ENCODE assay signal across 8 cellular contexts in the genomic region with DNA sequence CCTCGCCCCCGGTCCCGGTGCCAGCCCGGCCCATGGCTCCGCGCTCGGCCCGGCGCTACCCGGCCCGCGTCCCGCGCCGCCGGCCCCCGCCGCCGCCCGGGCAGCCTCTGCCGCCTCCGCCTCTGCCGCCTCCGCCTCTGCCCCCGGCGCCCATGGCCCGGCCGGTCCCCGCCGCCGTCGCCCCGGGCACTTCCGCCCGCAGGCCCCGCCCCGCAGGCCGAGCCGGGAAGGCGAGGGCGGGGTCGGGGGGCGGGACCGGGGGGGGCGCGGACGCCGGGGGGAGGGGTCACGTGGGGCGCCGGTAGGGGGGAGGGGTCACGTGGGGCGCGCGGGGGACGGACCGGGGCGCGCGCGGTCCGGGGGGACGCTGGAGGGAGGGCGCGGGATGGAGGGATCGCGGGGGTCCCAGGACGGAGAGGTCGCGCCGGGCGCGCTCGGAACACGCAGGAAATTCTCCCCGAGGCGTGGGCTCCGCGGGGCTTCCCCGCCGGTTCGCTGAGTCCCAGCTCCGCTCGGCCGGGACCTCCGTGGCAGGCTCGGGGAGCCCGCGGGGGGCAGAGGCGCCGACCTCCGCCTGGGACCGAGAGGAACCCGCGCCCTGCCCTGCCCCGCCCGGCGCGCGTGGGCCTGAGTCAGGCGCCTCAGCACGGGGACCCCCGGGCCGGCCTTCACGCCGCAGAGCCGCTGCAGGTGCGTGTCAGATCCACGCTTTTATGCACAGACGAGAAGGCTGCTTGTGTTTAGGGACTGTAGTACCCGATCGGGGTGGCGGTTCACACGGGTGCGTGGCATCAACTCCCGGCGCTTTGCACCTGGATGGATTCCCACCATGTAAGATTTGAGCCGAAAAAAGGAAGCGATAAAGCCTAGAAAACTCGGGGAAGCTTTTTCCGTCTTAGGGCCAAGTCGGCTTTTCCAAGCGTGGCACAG. TPM values are rescaled to one million over a fixed set of nuclear protein-coding genes. Genes with fewer than 3 reads are reported as not detected.
A peak's percentile ranks its signal among the peaks of the same experiment; 100 is the strongest.
DNase-seq lines count a peak whose midpoint lies in the region; ATAC-seq and TF ChIP-seq lines count a peak whose summit lies in the region.

A gene with protein sequence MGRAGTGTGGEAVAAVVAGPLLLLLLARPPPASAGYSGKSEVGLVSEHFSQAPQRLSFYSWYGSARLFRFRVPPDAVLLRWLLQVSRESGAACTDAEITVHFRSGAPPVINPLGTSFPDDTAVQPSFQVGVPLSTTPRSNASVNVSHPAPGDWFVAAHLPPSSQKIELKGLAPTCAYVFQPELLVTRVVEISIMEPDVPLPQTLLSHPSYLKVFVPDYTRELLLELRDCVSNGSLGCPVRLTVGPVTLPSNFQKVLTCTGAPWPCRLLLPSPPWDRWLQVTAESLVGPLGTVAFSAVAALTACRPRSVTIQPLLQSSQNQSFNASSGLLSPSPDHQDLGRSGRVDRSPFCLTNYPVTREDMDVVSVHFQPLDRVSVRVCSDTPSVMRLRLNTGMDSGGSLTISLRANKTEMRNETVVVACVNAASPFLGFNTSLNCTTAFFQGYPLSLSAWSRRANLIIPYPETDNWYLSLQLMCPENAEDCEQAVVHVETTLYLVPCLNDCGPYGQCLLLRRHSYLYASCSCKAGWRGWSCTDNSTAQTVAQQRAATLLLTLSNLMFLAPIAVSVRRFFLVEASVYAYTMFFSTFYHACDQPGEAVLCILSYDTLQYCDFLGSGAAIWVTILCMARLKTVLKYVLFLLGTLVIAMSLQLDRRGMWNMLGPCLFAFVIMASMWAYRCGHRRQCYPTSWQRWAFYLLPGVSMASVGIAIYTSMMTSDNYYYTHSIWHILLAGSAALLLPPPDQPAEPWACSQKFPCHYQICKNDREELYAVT (minus strand): TSS at position 191 of the 930 bp plus-strand sequence. CDS start 157 bp downstream, at position 34.

- peaks cover 17% of the 10 kb centered on the region for H3K4me1 Mint-ChIP-seq in nephron

- peak within 1 kb of the TSS; percentile 77 to 93 (median 92) for H3K4me3 Mint-ChIP-seq in nephron

- no peaks in the 10 kb centered on the region for H3K36me3 Mint-ChIP-seq in nephron (ENCODE audit: low read depth)

- CTCF ChIA-PET in OCI-LY7 (lab: Charles Lee; ENCODE audit: unreplicated experiment), result interaction anchor here (0.6 kb wide), 1 partner anchor 13 kb away, joined by 4 read pairs; no protein-coding TSS in a partner anchor

- H3K27ac ChIP-seq in OCI-LY7 (ENCODE audit: low read depth, low read length, poor library complexity, severe bottlenecking) (peak within 1 kb of the TSS; percentile 89), subcutaneous abdominal adipose tissue (ENCODE audit: low read depth, low read length) (peak within 1 kb of the TSS; percentile 41)

- peaks cover 13% of the 10 kb centered on the region for H3K4me1 ChIP-seq in OCI-LY7 (ENCODE audit: insufficient read depth, low read length, poor library complexity, severe bottlenecking)
- peaks cover 2 to 43% (median 39%) of the 10 kb centered on the region in 5 donors for H3K4me1 ChIP-seq in subcutaneous abdominal adipose tissue (ENCODE audit: control insufficient read depth in 5 of 5, insufficient read depth in 5 of 5, low read length in 5 of 5)

- peak within 1 kb of the TSS; percentile 38 to 84 (median 74) for H3K9ac ChIP-seq in subcutaneous abdominal adipose tissue (ENCODE audit: low read length in 5 of 5)

- no peaks in the 10 kb centered on the region for H4K20me1 ChIP-seq in OCI-LY7 (ENCODE audit: insufficient read depth, low read length)

- intact Hi-C loops in OCI-LY7 (cut with micrococcal nuclease; ENCODE audit: unreplicated experiment), result loop anchor here (2.0 to 5.0 kb wide), 2 partner anchors 19 to 185 kb away; a partner anchor contains a TSS

- POLR2A ChIA-PET in OCI-LY7 (lab: Charles Lee), result interaction anchor here (0.6 to 2.2 kb wide), 4 partner anchors 11 to 356 kb away, joined by 3 to 10 read pairs (median 4); a partner anchor contains a TSS

- no peak for TF ChIP-seq CTCF in OCI-LY7 (conservative IDR thresholded peaks at IDR 0.05; ENCODE audit: low read length)
- no peak for TF ChIP-seq CTCF in fibroblast of the aortic adventitia (IDR thresholded peaks at IDR 0.05; ENCODE audit: insufficient read depth, low read length)
- TF ChIP-seq CTCF in nephron (IDR thresholded peaks at IDR 0.05; ENCODE audit: unreplicated experiment in 3 of 3), result no peak

- DNase-seq in DMS153 treated with DMSO at 0.1 percent for 48 hours (lab: John Stamatoyannopoulos, UW; ENCODE audit: unreplicated experiment) (peak; percentile 20), DMS153 (lab: John Stamatoyannopoulos, UW) (no peak), OCI-LY7 (ENCODE audit: low spot score) (peak; percentile 83), fibroblast of the aortic adventitia (ENCODE audit: low read depth) (peak; percentile 28)
- peak; percentile 53 for DNase-seq in activated T-helper 9 cell treated with anti-CD3 and anti-CD28 coated beads, Interleukin-2, amount 50 U/mL, for 16 hours (ENCODE audit: low read depth)

- 0 out of 2 replicates have a peak, but pooled peaks cover 3% of the 10 kb centered on the region for H3K36me3 ChIP-seq in OCI-LY7 (ENCODE audit: insufficient read depth, low read length)
- peaks cover 0 to 8% (median 4%) of the 10 kb centered on the region in 5 donors for H3K36me3 ChIP-seq in subcutaneous abdominal adipose tissue (ENCODE audit: control insufficient read depth in 5 of 5, insufficient read depth in 5 of 5, low read length in 5 of 5)

- H3K4me3 ChIP-seq in OCI-LY7 (ENCODE audit: low read depth, low read length, poor library complexity, severe bottlenecking), result peak within 1 kb of the TSS; percentile 97
- H3K4me3 ChIP-seq in fibroblast of the aortic adventitia (ENCODE audit: low read depth, low read length), result peak within 1 kb of the TSS; percentile 79
- H3K4me3 ChIP-seq in subcutaneous abdominal adipose tissue (ENCODE audit: low read depth in 1 of 5, low read length in 5 of 5), result peak within 1 kb of the TSS; percentile 75 to 83 (median 81)

- H3K9me3 ChIP-seq in OCI-LY7 (ENCODE audit: low read length) (no peaks in the 10 kb centered on the region), subcutaneous abdominal adipose tissue (ENCODE audit: control insufficient read depth in 5 of 5, low read length in 5 of 5) (no peaks in the 10 kb centered on the region)

- no peak within 1 kb of the TSS for H2AFZ ChIP-seq in OCI-LY7 (ENCODE audit: low read length)

- BruUV-seq in OCI-LY7 (replicated peaks; lab: Mats Ljungman, UMichigan), result no TSS peak

- H3K4me2 ChIP-seq in OCI-LY7 (ENCODE audit: low read length), result peak within 1 kb of the TSS; percentile 90

- peak; percentile 74 for ATAC-seq in HG02798 (IDR thresholded peaks at IDR 0.05; ENCODE audit: poor library complexity, unreplicated experiment)

- H3K79me2 ChIP-seq in OCI-LY7 (ENCODE audit: insufficient read depth, low read depth, low read length), result no peaks in the 10 kb centered on the region

- peaks cover 11% of the 10 kb centered on the region for H3K27me3 Mint-ChIP-seq in nephron (ENCODE audit: low read depth)

- H3K9me3 Mint-ChIP-seq in nephron, result no peaks in the 10 kb centered on the region

- no peaks in the 10 kb centered on the region for H3K27me3 ChIP-seq in subcutaneous abdominal adipose tissue (ENCODE audit: control insufficient read depth in 5 of 5, insufficient read depth in 4 of 5, low read length in 5 of 5)

- H3K27ac Mint-ChIP-seq in nephron, result peak within 1 kb of the TSS; percentile 47 to 90 (median 87)

- no peaks in the 10 kb centered on the region for H3K9me2 ChIP-seq in OCI-LY7 (ENCODE audit: insufficient read depth, low read length)

RNA-seq across cellular contexts. Expression of the gene that starts here (rescaled TPM):
- 40.1 and 50.6 TPM in 2 replicates for total RNA-seq in OCI-LY7 (2014; rRNA removed; shearing (Covaris generic))
- total RNA-seq in OCI-LY7 (2022) (34.3 and 41.2 TPM in 2 replicates), fibroblast of the aortic adventitia (ENCODE audit: low replicate concordance) (25.2 and 51.2 TPM in 2 replicates)
